Comparison of ENCODE assay signal across 1 cellular context in the genomic region with DNA sequence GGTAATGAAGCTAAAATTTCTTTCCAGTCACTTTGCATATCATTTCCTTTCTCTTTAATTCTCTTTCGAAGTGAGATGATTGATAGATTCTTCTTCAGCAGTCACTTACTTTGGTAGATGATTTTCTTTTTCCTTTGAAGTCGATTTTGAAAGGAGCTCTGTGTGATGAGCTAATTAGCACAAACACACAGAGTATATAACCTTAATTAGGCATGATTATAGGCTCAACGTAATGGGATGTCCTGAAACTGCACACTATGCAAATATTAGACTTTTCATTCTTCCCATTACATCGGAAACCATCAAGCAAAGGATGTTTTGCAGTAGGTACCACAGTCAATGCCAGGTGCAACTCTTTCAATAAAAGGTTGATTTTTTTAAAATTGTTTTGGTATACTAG.
TF ChIP-seq lines count a peak whose summit lies in the region.

No MANE protein-coding gene starts in this region.

TF ChIP-seq in IMR-90, 13 proteins besides CTCF, POLR2A, EP300 and RAD21:
- TF ChIP-seq, protein P1, sequence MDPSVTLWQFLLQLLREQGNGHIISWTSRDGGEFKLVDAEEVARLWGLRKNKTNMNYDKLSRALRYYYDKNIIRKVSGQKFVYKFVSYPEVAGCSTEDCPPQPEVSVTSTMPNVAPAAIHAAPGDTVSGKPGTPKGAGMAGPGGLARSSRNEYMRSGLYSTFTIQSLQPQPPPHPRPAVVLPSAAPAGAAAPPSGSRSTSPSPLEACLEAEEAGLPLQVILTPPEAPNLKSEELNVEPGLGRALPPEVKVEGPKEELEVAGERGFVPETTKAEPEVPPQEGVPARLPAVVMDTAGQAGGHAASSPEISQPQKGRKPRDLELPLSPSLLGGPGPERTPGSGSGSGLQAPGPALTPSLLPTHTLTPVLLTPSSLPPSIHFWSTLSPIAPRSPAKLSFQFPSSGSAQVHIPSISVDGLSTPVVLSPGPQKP (IDR thresholded peaks at IDR 0.05; ENCODE audit: borderline replicate concordance, low read depth, low read length): no peak
- TF ChIP-seq, protein P2, sequence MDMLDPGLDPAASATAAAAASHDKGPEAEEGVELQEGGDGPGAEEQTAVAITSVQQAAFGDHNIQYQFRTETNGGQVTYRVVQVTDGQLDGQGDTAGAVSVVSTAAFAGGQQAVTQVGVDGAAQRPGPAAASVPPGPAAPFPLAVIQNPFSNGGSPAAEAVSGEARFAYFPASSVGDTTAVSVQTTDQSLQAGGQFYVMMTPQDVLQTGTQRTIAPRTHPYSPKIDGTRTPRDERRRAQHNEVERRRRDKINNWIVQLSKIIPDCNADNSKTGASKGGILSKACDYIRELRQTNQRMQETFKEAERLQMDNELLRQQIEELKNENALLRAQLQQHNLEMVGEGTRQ (IDR thresholded peaks at IDR 0.05; ENCODE audit: low read depth, low read length): no peak
- peak; percentile 45; the same call in 1 of the 2 replicates for TF ChIP-seq MAFK (IDR thresholded peaks at IDR 0.05; ENCODE audit: low read depth, low read length)
TF ChIP-seq in IMR-90: peak in this region for 1.
